ENCODE assay signal across 1 cellular context in genomic region chrX:23804578-23804977, GRCh38.
TF ChIP-seq lines count a peak whose summit lies in the region.

No MANE protein-coding gene starts in this region.

TF ChIP-seq in HepG2, 621 proteins besides CTCF, POLR2A, EP300 and RAD21 (continued from another document):
- TF ChIP-seq KIAA2018 (CRISPR knock-in tag; IDR thresholded peaks at IDR 0.05; ENCODE audit: borderline replicate concordance) (no peak), ZEB1 (IDR thresholded peaks at IDR 0.05; ENCODE audit: insufficient replicate concordance, low read depth) (no peak), SAP130 (CRISPR knock-in tag; IDR thresholded peaks at IDR 0.05; ENCODE audit: low read depth) (no peak), HINFP (CRISPR knock-in tag; IDR thresholded peaks at IDR 0.05; ENCODE audit: low read depth) (no peak), ZNF232 (CRISPR knock-in tag; IDR thresholded peaks at IDR 0.05; ENCODE audit: borderline replicate concordance) (no peak), POLR2AphosphoS2 (IDR thresholded peaks at IDR 0.05; ENCODE audit: low read depth, low read length) (no peak), SRSF4 (IDR thresholded peaks at IDR 0.05; ENCODE audit: low read depth, low read length, poor library complexity, severe bottlenecking) (no peak), MLX (CRISPR knock-in tag; IDR thresholded peaks at IDR 0.05) (no peak), E2F1 (CRISPR knock-in tag; IDR thresholded peaks at IDR 0.05) (no peak), KDM2A (CRISPR knock-in tag; IDR thresholded peaks at IDR 0.05; ENCODE audit: borderline replicate concordance, low read depth) (no peak), NRL (CRISPR knock-in tag; IDR thresholded peaks at IDR 0.05; ENCODE audit: borderline replicate concordance) (no peak), ZNF703 (CRISPR knock-in tag; IDR thresholded peaks at IDR 0.05; ENCODE audit: borderline replicate concordance) (no peak)
